19 cellular contexts compared by ENCODE assay signal in genomic region chr3:44772099-44772442, GRCh38. TPM values are rescaled to one million over a fixed set of nuclear protein-coding genes. Genes with fewer than 3 reads are reported as not detected.
A peak's percentile ranks its signal among the peaks of the same experiment; 100 is the strongest.
DNase-seq lines count a peak whose midpoint lies in the region; ATAC-seq and TF ChIP-seq lines count a peak whose summit lies in the region.
"Had no signal": no experiment of that assay in that cellular context is flagged by ENCODE, and none has a peak within 500 bp of the region (broad histone marks: within the 10 kb centered on the region; RNA-seq: fewer than 3 reads in every experiment).

No MANE protein-coding gene starts in this region.

- peaks cover 11 to 58% of the 10 kb centered on the region in 2 experiments; a peak in 2 of 3 replicates for H3K36me3 ChIP-seq in HEK293 (ENCODE audit: control insufficient read depth in 2 of 2, insufficient read depth in 1 of 2, low read length in 2 of 2)
- H3K36me3 ChIP-seq in NT2/D1 (ENCODE audit: insufficient read depth, insufficient read length, low read length): peaks cover 60% of the 10 kb centered on the region
- peaks cover 39% of the 10 kb centered on the region for H3K36me3 ChIP-seq in neural progenitor cell
- no peaks in the 10 kb centered on the region for H3K36me3 ChIP-seq in naive thymus-derived CD4-positive, alpha-beta T cell (ENCODE audit: control insufficient read depth in 2 of 3, insufficient read depth in 3 of 3, low read length in 3 of 3)

- H3K9me3 ChIP-seq in HEK293 (ENCODE audit: control insufficient read depth, insufficient read depth, low read depth, low read length): no peaks in the 10 kb centered on the region
- H3K9me3 ChIP-seq in NT2/D1 (ENCODE audit: insufficient read depth, low read length): peaks cover 69% of the 10 kb centered on the region
- H3K9me3 ChIP-seq in neural progenitor cell (ENCODE audit: low read depth): peaks cover 30% of the 10 kb centered on the region
- peaks cover 0 to 13% (median 3%) of the 10 kb centered on the region in 3 experiments for H3K9me3 ChIP-seq in naive thymus-derived CD4-positive, alpha-beta T cell (ENCODE audit: control insufficient read depth in 2 of 3, low read length in 3 of 3)
- H3K9me3 ChIP-seq: BE2C had no signal

- no peaks in the 10 kb centered on the region for H3K27me3 Mint-ChIP-seq in neural progenitor cell (ENCODE audit: insufficient read depth, low read depth)
- peaks cover 0 to 3% (median 2%) of the 10 kb centered on the region in 5 donors for H3K27me3 Mint-ChIP-seq in naive thymus-derived CD4-positive, alpha-beta T cell

- no peak for TF ChIP-seq CTCF in HEK293 (tag by site-specific recombination; IDR thresholded peaks at IDR 0.05)
- TF ChIP-seq CTCF in neural progenitor cell (IDR thresholded peaks at IDR 0.05): no peak

- ATAC-seq in HG02588 (IDR thresholded peaks at IDR 0.05; ENCODE audit: unreplicated experiment): no peak
- no peak for ATAC-seq in naive thymus-derived CD4-positive, alpha-beta T cell
- ATAC-seq: A549; CD8-positive, alpha-beta T cell had no signal

- DNase-seq in NT2/D1 (ENCODE audit: low read depth, low spot score) (peak; percentile 16), erythroblast (lab: John Stamatoyannopoulos, UW) (peak; percentile 26 to 43), neural progenitor cell (ENCODE audit: low spot score) (peak; percentile 8), activated T-cell treated with anti-CD3 and anti-CD28 coated beads for 4 hours (no peak)
- DNase-seq in naive thymus-derived CD4-positive, alpha-beta T cell: no peak
- DNase-seq: BE2C; CD8-positive, alpha-beta T cell; COR-L47; DMS153; DND-41; GDM1; HCEC 1CT; IMR-90; KG1 had no signal

- H3K36me3 Mint-ChIP-seq in neural progenitor cell: peaks cover 65% of the 10 kb centered on the region
- H3K36me3 Mint-ChIP-seq in naive thymus-derived CD4-positive, alpha-beta T cell: peaks cover 0 to 73% (median 10%) of the 10 kb centered on the region in 5 donors

- POLR2A ChIA-PET in HEK293 (lab: Yijun Ruan, JAX): no interaction called here
- POLR2A ChIA-PET in naive thymus-derived CD4-positive, alpha-beta T cell (lab: Charles Lee): no interaction called here

- no peaks in the 10 kb centered on the region for H3F3A ChIP-seq in neural progenitor cell (ENCODE audit: low read depth)

- H3K9me3 Mint-ChIP-seq in neural progenitor cell: peaks cover 70% of the 10 kb centered on the region
- peaks cover 5 to 41% (median 16%) of the 10 kb centered on the region in 11 donors for H3K9me3 Mint-ChIP-seq in naive thymus-derived CD4-positive, alpha-beta T cell

- H2AFZ ChIP-seq in neural progenitor cell (replicated peaks): no peak overlapping the region

- no peak for TF ChIP-seq POLR2A in erythroblast (IDR thresholded peaks at IDR 0.05; ENCODE audit: low read length)

- no peak overlapping the region for H3K9ac ChIP-seq in NT2/D1 (ENCODE audit: insufficient read length, low read depth)
- no peak overlapping the region for H3K9ac ChIP-seq in neural progenitor cell

- H4K20me1 ChIP-seq in neural progenitor cell (ENCODE audit: low read depth): no peaks in the 10 kb centered on the region

- H3K27me3 ChIP-seq in NT2/D1 (ENCODE audit: insufficient read depth, insufficient read length) (no peaks in the 10 kb centered on the region), neural progenitor cell (no peaks in the 10 kb centered on the region)
- no peaks in the 10 kb centered on the region for H3K27me3 ChIP-seq in naive thymus-derived CD4-positive, alpha-beta T cell (ENCODE audit: control insufficient read depth in 2 of 2, insufficient read depth in 2 of 2, low read length in 2 of 2)
- H3K27me3 ChIP-seq: BE2C had no signal

- CTCF ChIA-PET in HEK293 (lab: Yijun Ruan, JAX): no interaction called here
- CTCF ChIA-PET in naive thymus-derived CD4-positive, alpha-beta T cell (lab: Charles Lee): no interaction called here

- H3K4me1 ChIP-seq in HEK293 (ENCODE audit: control insufficient read depth, insufficient read depth, low read length): no peaks in the 10 kb centered on the region
- no peaks in the 10 kb centered on the region for H3K4me1 ChIP-seq in NT2/D1 (ENCODE audit: insufficient read depth, insufficient read length)
- H3K4me1 ChIP-seq in neural progenitor cell: no peaks in the 10 kb centered on the region
- no peaks in the 10 kb centered on the region for H3K4me1 ChIP-seq in naive thymus-derived CD4-positive, alpha-beta T cell (ENCODE audit: control insufficient read depth in 2 of 2, insufficient read depth in 2 of 2, low read length in 2 of 2)
- H3K4me1 ChIP-seq: A549, BE2C had no signal

- no peak overlapping the region for H3K27ac Mint-ChIP-seq in neural progenitor cell
- H3K27ac Mint-ChIP-seq in naive thymus-derived CD4-positive, alpha-beta T cell: no peak overlapping the region
- H3K27ac Mint-ChIP-seq: CD14-positive monocyte; CD8-positive, alpha-beta T cell had no signal

- H3K79me2 ChIP-seq in neural progenitor cell (ENCODE audit: low read depth): peaks cover 75% of the 10 kb centered on the region

- H3K4me2 ChIP-seq in neural progenitor cell: no peak overlapping the region
- H3K4me2 ChIP-seq: A549 had no signal

- intact Hi-C loops in naive thymus-derived CD4-positive, alpha-beta T cell (cut with micrococcal nuclease): no loop called here

- H3K27ac ChIP-seq in HEK293 (ENCODE audit: extremely low read depth, low read depth, low read length) (no peak overlapping the region), neural progenitor cell (no peak overlapping the region)
- no peak overlapping the region for H3K27ac ChIP-seq in naive thymus-derived CD4-positive, alpha-beta T cell (ENCODE audit: low read depth, low read length)
- H3K27ac ChIP-seq: A549, HL-60 had no signal

- H3K4me3 ChIP-seq in HEK293 (ENCODE audit: low read depth, low read length) (no peak overlapping the region), NT2/D1 (ENCODE audit: insufficient read length, low read depth) (no peak overlapping the region), neural progenitor cell (no peak overlapping the region)
- H3K4me3 ChIP-seq in naive thymus-derived CD4-positive, alpha-beta T cell (ENCODE audit: low read length): no peak overlapping the region
- H3K4me3 ChIP-seq: A549 had no signal

- no peaks in the 10 kb centered on the region for H3K4me1 Mint-ChIP-seq in neural progenitor cell
- H3K4me1 Mint-ChIP-seq in naive thymus-derived CD4-positive, alpha-beta T cell: peaks cover 0 to 3% (median 0%) of the 10 kb centered on the region in 7 donors
- H3K4me1 Mint-ChIP-seq: CD14-positive monocyte had no signal

- no peak overlapping the region for H3K4me3 Mint-ChIP-seq in neural progenitor cell
- H3K4me3 Mint-ChIP-seq in naive thymus-derived CD4-positive, alpha-beta T cell: no peak overlapping the region
- H3K4me3 Mint-ChIP-seq: CD14-positive monocyte; CD8-positive, alpha-beta T cell had no signal

TF ChIP-seq in HEK293, 187 proteins besides CTCF, POLR2A, EP300 and RAD21:
- TF ChIP-seq SETDB1 (IDR thresholded peaks at IDR 0.05; ENCODE audit: insufficient read length, low read length) (peak; percentile 93), ZNF121 (tag by site-specific recombination; IDR thresholded peaks at IDR 0.05) (no peak)
- TF ChIP-seq, protein P1, sequence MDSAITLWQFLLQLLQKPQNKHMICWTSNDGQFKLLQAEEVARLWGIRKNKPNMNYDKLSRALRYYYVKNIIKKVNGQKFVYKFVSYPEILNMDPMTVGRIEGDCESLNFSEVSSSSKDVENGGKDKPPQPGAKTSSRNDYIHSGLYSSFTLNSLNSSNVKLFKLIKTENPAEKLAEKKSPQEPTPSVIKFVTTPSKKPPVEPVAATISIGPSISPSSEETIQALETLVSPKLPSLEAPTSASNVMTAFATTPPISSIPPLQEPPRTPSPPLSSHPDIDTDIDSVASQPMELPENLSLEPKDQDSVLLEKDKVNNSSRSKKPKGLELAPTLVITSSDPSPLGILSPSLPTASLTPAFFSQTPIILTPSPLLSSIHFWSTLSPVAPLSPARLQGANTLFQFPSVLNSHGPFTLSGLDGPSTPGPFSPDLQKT (IDR thresholded peaks at IDR 0.05; ENCODE audit: borderline replicate concordance, low read depth, low read length): no peak

RNA-seq across cellular contexts. Expression of gene KIF15, which starts 10.5 kb away (rescaled TPM):
- 46.2 and 83.4 TPM in 2 replicates for total RNA-seq in neural progenitor cell (ENCODE audit: low replicate concordance)
- 10 to 100 TPM in 1 of 5 experiments, under 1 TPM in 4; 0.11 to 31.9 (median 0.30) TPM for total RNA-seq in naive thymus-derived CD4-positive, alpha-beta T cell
- under 1 TPM in 1 of 2 donors, not detected in 1; 0.14 TPM for polyA plus RNA-seq in naive thymus-derived CD4-positive, alpha-beta T cell

RNA-seq across cellular contexts. Expression of gene KIAA1143, which starts 10.7 kb away (rescaled TPM):
- total RNA-seq in neural progenitor cell (ENCODE audit: low replicate concordance): 48.9 and 73.6 TPM in 2 replicates
- 10 to 100 TPM; 17.5 to 44.4 (median 39.8) TPM for total RNA-seq in naive thymus-derived CD4-positive, alpha-beta T cell
- polyA plus RNA-seq in naive thymus-derived CD4-positive, alpha-beta T cell: 10 to 100 TPM; 22.3 to 28.4 TPM

RNA-seq across cellular contexts. Expression of gene ZNF501, which starts 42.6 kb away (rescaled TPM):
- 9.9 and 12.6 TPM in 2 replicates for total RNA-seq in neural progenitor cell (ENCODE audit: low replicate concordance)
- 1 to 10 TPM; 1.1 to 5.3 (median 2.6) TPM for total RNA-seq in naive thymus-derived CD4-positive, alpha-beta T cell
- 1 to 10 TPM; 1.6 to 2.2 TPM for polyA plus RNA-seq in naive thymus-derived CD4-positive, alpha-beta T cell

RNA-seq across cellular contexts. Expression of gene ZNF502, which starts 59.6 kb away (rescaled TPM):
- 3.6 and 5.1 TPM in 2 replicates for total RNA-seq in neural progenitor cell (ENCODE audit: low replicate concordance)
- total RNA-seq in naive thymus-derived CD4-positive, alpha-beta T cell: 1 to 10 TPM; 1.1 to 6.1 (median 4.1) TPM
- polyA plus RNA-seq in naive thymus-derived CD4-positive, alpha-beta T cell: 1 to 10 TPM; 5.0 to 5.9 TPM

Comparison
In these comparisons a context has a peak if more than half of its experiments do, and no peak if none do; other contexts are left out.
1. DNase-seq: peak in NT2/D1 (single experiment), erythroblast (2 of 2) and neural progenitor cell (single experiment); none in naive thymus-derived CD4-positive, alpha-beta T cell (0 of 9) and activated T-cell treated with anti-CD3 and anti-CD28 coated beads for 4 hours (single experiment).